8 cellular contexts compared by ENCODE assay signal in genomic region chr14:91509083-91509877, GRCh38. TPM values are rescaled to one million over a fixed set of nuclear protein-coding genes. Genes with fewer than 3 reads are reported as not detected.
A peak's percentile ranks its signal among the peaks of the same experiment; 100 is the strongest.
DNase-seq lines count a peak whose midpoint lies in the region; ATAC-seq, FAIRE-seq and TF ChIP-seq lines count a peak whose summit lies in the region.

No MANE protein-coding gene starts in this region.

- peaks cover 30% of the 10 kb centered on the region for H3K36me3 Mint-ChIP-seq in activated naive CD4-positive, alpha-beta T cell treated with anti-CD3 and anti-CD28 coated beads for 36 hours (ENCODE audit: low read depth)

- peak overlapping the region; percentile 94; the same call in 1 of the 2 replicates for H2AFZ ChIP-seq in PC-3 (ENCODE audit: low read length)

- no peaks in the 10 kb centered on the region for H3F3A ChIP-seq in PC-3 (ENCODE audit: low read length, unreplicated experiment)

- TF ChIP-seq POLR2A in uterus (IDR thresholded peaks at IDR 0.05) = no peak

- H3K4me3 ChIP-seq in PC-3 (ENCODE audit: low read length) (peak overlapping the region; percentile 90), pancreas (peak overlapping the region; percentile 94 to 97 (median 96)), uterus (peak overlapping the region; percentile 93 to 97)

- H3K27me3 ChIP-seq in PC-3 (ENCODE audit: low read length) (no peaks in the 10 kb centered on the region), pancreas (no peaks in the 10 kb centered on the region), uterus (no peaks in the 10 kb centered on the region)

- DNase-seq in activated T-cell treated with anti-CD3 and anti-CD28 coated beads for 1 hour (ENCODE audit: low read depth) (peak; percentile 11), PC-3 (no peak), Right ventricle myocardium superior (peak; percentile 52), pancreas (peak; percentile 40 to 87 (median 63)), uterus (peak in 1 of 2 donors; percentile 39)
- DNase-seq in activated T-cell treated with anti-CD3 and anti-CD28 coated beads, Interleukin-2, amount 50 U/mL, for 1 hour = no peak
- peak; percentile 54 for DNase-seq in activated naive CD4-positive, alpha-beta T cell treated with anti-CD3 and anti-CD28 coated beads for 36 hours

- TF ChIP-seq CTCF in PC-3 (conservative IDR thresholded peaks at IDR 0.05; ENCODE audit: low read depth, low read length) = no peak
- no peak for TF ChIP-seq CTCF in pancreas (IDR thresholded peaks at IDR 0.05)
- TF ChIP-seq CTCF in uterus (IDR thresholded peaks at IDR 0.05) = no peak

- ATAC-seq in HG03108 (IDR thresholded peaks at IDR 0.05; ENCODE audit: unreplicated experiment) = peak; percentile 13
- no peak; the same call in none of the 2 replicates for ATAC-seq in PC-3
- peak; percentile 33 for ATAC-seq in Right ventricle myocardium superior (ENCODE audit: poor library complexity)
- peak; percentile 11 to 38 (median 19) for ATAC-seq in pancreas

- H4K20me1 ChIP-seq in PC-3 (ENCODE audit: low read length) = peaks cover 46% of the 10 kb centered on the region

- H3K36me3 ChIP-seq in PC-3 (ENCODE audit: low read depth, low read length) (peaks cover 20% of the 10 kb centered on the region), pancreas (no peaks in the 10 kb centered on the region), uterus (no peaks in the 10 kb centered on the region)

- H3K9me3 ChIP-seq in PC-3 (ENCODE audit: low read length) (no peaks in the 10 kb centered on the region), pancreas (no peaks in the 10 kb centered on the region), uterus (no peaks in the 10 kb centered on the region)

- no peaks in the 10 kb centered on the region for H3K9me2 ChIP-seq in PC-3 (replicated peaks; ENCODE audit: low read length)

- intact Hi-C loops in PC-3 (cut with micrococcal nuclease) (no loop called here), Right ventricle myocardium superior (cut with DNase I) (no loop called here), pancreas (cut with DNase I) (no loop called here), uterus (cut with DNase I; ENCODE audit: low total_unique reads) (no loop called here)
- intact Hi-C loops in activated naive CD4-positive, alpha-beta T cell treated with anti-CD3 and anti-CD28 coated beads for 36 hours (cut with micrococcal nuclease) = loop anchor here (2.0 to 5.0 kb wide), 3 partner anchors 14 to 57 kb away; no protein-coding TSS in a partner anchor

- peaks cover 61% of the 10 kb centered on the region for H3K79me2 ChIP-seq in PC-3 (ENCODE audit: low read length)

- POLR2A ChIA-PET in PC-3 (lab: Charles Lee; ENCODE audit: unreplicated experiment) = interaction anchor here (0.5 kb wide), 1 partner anchor 831 kb away, joined by 4 read pairs; no protein-coding TSS in a partner anchor

- BruUV-seq in PC-3 (replicated peaks; lab: Mats Ljungman, UMichigan) = no TSS peak

- FAIRE-seq in pancreas (lab: Jason Lieb, UNC) = no peak

- CTCF ChIA-PET in PC-3 (lab: Charles Lee) = no interaction called here
- CTCF ChIA-PET in activated naive CD4-positive, alpha-beta T cell treated with anti-CD3 and anti-CD28 coated beads for 36 hours (lab: Charles Lee) = interaction anchor here (1.0 to 1.6 kb wide), 2 partner anchors 402 to 488 kb away, joined by 3 read pairs; no protein-coding TSS in a partner anchor

- peaks cover 15% of the 10 kb centered on the region for H3K4me1 ChIP-seq in PC-3 (ENCODE audit: insufficient read depth, low read length)
- H3K4me1 ChIP-seq in pancreas = peaks cover 0 to 18% (median 9%) of the 10 kb centered on the region in 3 donors
- H3K4me1 ChIP-seq in uterus = no peaks in the 10 kb centered on the region

- H3K27ac ChIP-seq in PC-3 (ENCODE audit: low read length) = peak overlapping the region; percentile 96
- peak overlapping the region; percentile 98 to 99 (median 99) for H3K27ac ChIP-seq in pancreas
- H3K27ac ChIP-seq in uterus = peak overlapping the region; percentile 92 to 99

- H3K27me3 Mint-ChIP-seq in activated naive CD4-positive, alpha-beta T cell treated with anti-CD3 and anti-CD28 coated beads for 36 hours (ENCODE audit: low read depth) = no peaks in the 10 kb centered on the region

- peak overlapping the region; percentile 99 for H3K4me3 Mint-ChIP-seq in activated naive CD4-positive, alpha-beta T cell treated with anti-CD3 and anti-CD28 coated beads for 36 hours

- H3K4me1 Mint-ChIP-seq in activated naive CD4-positive, alpha-beta T cell treated with anti-CD3 and anti-CD28 coated beads for 36 hours (ENCODE audit: low read depth) = peaks cover 35% of the 10 kb centered on the region

- H3K4me2 ChIP-seq in PC-3 (ENCODE audit: low read length) = peak overlapping the region; percentile 88

- 0% methylated on average over 45 to 71 of the region's 71 CpGs for WGBS in pancreas, 2 donors

- H3K27ac Mint-ChIP-seq in activated naive CD4-positive, alpha-beta T cell treated with anti-CD3 and anti-CD28 coated beads for 36 hours = peak overlapping the region; percentile 90

- no peaks in the 10 kb centered on the region for H3K9me3 Mint-ChIP-seq in activated naive CD4-positive, alpha-beta T cell treated with anti-CD3 and anti-CD28 coated beads for 36 hours

- peak overlapping the region; percentile 100 for H3K9ac ChIP-seq in PC-3 (ENCODE audit: low read length)

RNA-seq across cellular contexts. Expression of gene PPP4R3A, which starts 0.8 kb away (rescaled TPM):
- 74.4 and 82.9 TPM in 2 replicates for total RNA-seq in PC-3 (2014; rRNA removed)
- total RNA-seq in activated naive CD4-positive, alpha-beta T cell treated with anti-CD3 and anti-CD28 coated beads for 36 hours = 100 to 1,000 TPM; 114 to 118 TPM
- total RNA-seq in Right ventricle myocardium superior = 43.3 TPM
- total RNA-seq in pancreas = 10 to 100 TPM; 26.2 to 48.4 (median 33.0) TPM
- polyA plus RNA-seq in pancreas = 10 to 100 TPM; 34.7 to 45.7 TPM
- total RNA-seq in uterus = 100 to 1,000 TPM in 3 of 4 donors, 10 to 100 TPM in 1; 36.2 to 136 (median 116) TPM

Comparison
In these comparisons a context has a peak if more than half of its experiments do, and no peak if none do; other contexts are left out.
1. DNase-seq: peak in activated T-cell treated with anti-CD3 and anti-CD28 coated beads for 1 hour (single experiment), activated naive CD4-positive, alpha-beta T cell treated with anti-CD3 and anti-CD28 coated beads for 36 hours (single experiment), Right ventricle myocardium superior (single experiment) and pancreas (6 of 6); none in activated T-cell treated with anti-CD3 and anti-CD28 coated beads, Interleukin-2, amount 50 U/mL, for 1 hour (single experiment) and PC-3 (single experiment).
2. Peak in every context shown above with its lines, with median percentiles within 50 percentile points of each other: H3K27ac ChIP-seq and H3K4me3 ChIP-seq.